In the genomic region with DNA sequence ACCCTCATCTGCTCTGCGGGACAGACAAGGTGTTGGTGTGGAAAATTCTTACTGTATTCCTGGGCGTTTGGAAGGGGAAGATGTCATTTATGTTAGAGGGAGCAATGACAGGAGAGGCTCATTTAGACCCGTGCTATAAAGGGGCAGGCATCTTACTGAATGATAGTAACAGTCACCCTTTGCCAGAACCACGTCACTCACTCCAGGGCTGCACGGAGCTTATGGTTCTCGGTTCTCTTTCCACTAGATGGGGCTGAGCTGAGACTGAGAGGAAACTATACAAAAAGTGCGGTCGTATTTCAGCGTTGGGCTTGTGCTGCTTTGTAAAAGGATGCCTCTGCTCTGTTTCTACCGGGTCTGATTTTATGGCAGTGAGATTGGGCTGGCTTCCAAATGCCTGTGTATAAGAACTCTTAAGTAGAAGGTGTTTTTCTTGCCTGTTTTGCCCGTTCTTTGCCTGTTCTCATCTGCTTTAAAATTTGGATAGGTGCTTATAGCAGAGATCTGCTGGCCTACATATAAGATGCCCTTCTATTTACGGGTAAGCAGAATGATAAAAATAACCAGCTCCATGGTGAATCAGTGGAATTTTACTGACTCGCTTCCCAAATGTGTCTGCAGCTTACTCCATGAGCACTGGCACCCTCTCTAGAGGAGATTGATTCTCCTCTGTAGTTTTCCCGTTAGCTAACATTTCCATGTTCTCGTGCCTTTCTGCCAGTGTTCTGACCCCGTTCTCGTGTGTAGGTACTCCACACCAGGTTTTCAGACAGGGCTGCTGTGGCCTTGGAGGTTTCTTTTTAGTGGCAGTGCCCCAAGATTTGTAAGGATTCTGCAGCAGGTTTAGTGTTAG, we compare ENCODE assay signal across 9 cellular contexts. TPM values are rescaled to one million over a fixed set of nuclear protein-coding genes. Genes with fewer than 3 reads are reported as not detected.
DNase-seq lines count a peak whose midpoint lies in the region; ATAC-seq, FAIRE-seq and TF ChIP-seq lines count a peak whose summit lies in the region.
"Had no signal": no experiment of that assay in that cellular context is flagged by ENCODE, and none has a peak within 500 bp of the region (broad histone marks: within the 10 kb centered on the region; RNA-seq: fewer than 3 reads in every experiment).

No MANE protein-coding gene starts in this region.

- peak overlapping the region; percentile 19 to 64 for H3K27ac ChIP-seq in kidney (ENCODE audit: low read depth in 2 of 2, low read length in 2 of 2)

- H3K4me1 Mint-ChIP-seq in activated B cell treated with CpG ODN at 0.5 μM for 24 hours: peaks cover 40% of the 10 kb centered on the region

- no peaks in the 10 kb centered on the region for H3K27me3 Mint-ChIP-seq in activated B cell treated with CpG ODN at 0.5 μM for 24 hours

- H3K4me3 ChIP-seq in bronchial epithelial cell (ENCODE audit: low read depth, low read length) (no peak overlapping the region), kidney (ENCODE audit: low read length in 2 of 2) (peak overlapping the region; percentile 10 to 12)

- peaks cover 4% of the 10 kb centered on the region for H3K36me3 ChIP-seq in bronchial epithelial cell (ENCODE audit: control insufficient read depth, insufficient read depth, low read length)
- peaks cover 2 to 30% of the 10 kb centered on the region in 2 donors for H3K36me3 ChIP-seq in kidney (ENCODE audit: control insufficient read depth in 1 of 2, insufficient read depth in 2 of 2, low read length in 2 of 2)

- intact Hi-C loops in activated B cell treated with CpG ODN at 0.5 μM for 24 hours (cut with micrococcal nuclease) (no loop called here), kidney (cut with DNase I) (no loop called here)

- H3K9me3 Mint-ChIP-seq in activated B cell treated with CpG ODN at 0.5 μM for 24 hours: no peaks in the 10 kb centered on the region

- FAIRE-seq in bronchial epithelial cell (lab: Jason Lieb, UNC) (no peak), kidney (lab: Jason Lieb, UNC) (no peak)
- FAIRE-seq: G401.6 had no signal

- POLR2A ChIA-PET in activated B cell treated with CpG ODN at 0.5 μM for 24 hours (lab: Charles Lee): no interaction called here

- H3K9ac ChIP-seq in kidney (ENCODE audit: low read length in 2 of 2): no peak overlapping the region

- H3K4me3 Mint-ChIP-seq in activated B cell treated with CpG ODN at 0.5 μM for 24 hours: no peak overlapping the region

- peaks cover 82% of the 10 kb centered on the region for H3K36me3 Mint-ChIP-seq in activated B cell treated with CpG ODN at 0.5 μM for 24 hours (ENCODE audit: low read depth)

- peaks cover 43 to 46% of the 10 kb centered on the region in 2 donors for H3K4me1 ChIP-seq in kidney (ENCODE audit: control insufficient read depth in 1 of 2, insufficient read depth in 1 of 2, low read depth in 1 of 2, low read length in 2 of 2)

- no peaks in the 10 kb centered on the region for H3K27me3 ChIP-seq in bronchial epithelial cell (ENCODE audit: control insufficient read depth, insufficient read depth, low read length)

- H3K9me3 ChIP-seq in kidney (ENCODE audit: control insufficient read depth in 1 of 2, low read length in 2 of 2): no peaks in the 10 kb centered on the region

- CTCF ChIA-PET in activated B cell treated with CpG ODN at 0.5 μM for 24 hours (lab: Charles Lee): interaction anchor here (2.7 kb wide), 1 partner anchor 205 kb away, joined by 8 read pairs; no protein-coding TSS in a partner anchor

- ATAC-seq in activated B cell treated with CpG ODN at 0.5 μM for 24 hours (ENCODE audit: low read depth) (peak; percentile 58), HG02885 (IDR thresholded peaks at IDR 0.05; ENCODE audit: poor library complexity, unreplicated experiment) (no peak)

- no peak overlapping the region for H3K27ac Mint-ChIP-seq in activated B cell treated with CpG ODN at 0.5 μM for 24 hours

- DNase-seq in activated gamma-delta T cell treated with Interleukin-2 at 50 U/mL for 16 hours: peak; percentile 34
- DNase-seq in activated gamma-delta T cell (lab: John Stamatoyannopoulos, UW): no peak
- DNase-seq in activated B cell treated with CpG ODN at 0.5 μM for 24 hours: no peak
- DNase-seq in bronchial epithelial cell (ENCODE audit: low read depth): peak; percentile 63
- no peak for DNase-seq in kidney
- DNase-seq in stimulated activated CD4-positive, alpha-beta T cell treated with anti-CD3 and anti-CD28 coated beads, Interleukin-15, amount 100 ng/mL, for 48 hours (ENCODE audit: low read depth in 2 of 2): peak; percentile 60 to 71
- DNase-seq in NCI-H1930 (lab: John Stamatoyannopoulos, UW): no peak

- TF ChIP-seq CTCF in activated B cell treated with CpG ODN at 0.5 μM for 24 hours (IDR thresholded peaks at IDR 0.05) (no peak), bronchial epithelial cell (IDR thresholded peaks at IDR 0.05; ENCODE audit: insufficient read depth, low read length, severe bottlenecking) (peak; percentile 44), kidney (IDR thresholded peaks at IDR 0.05; ENCODE audit: borderline replicate concordance, extremely low read depth, insufficient read depth) (no peak)

RNA-seq across cellular contexts. Expression of gene MRPS6, which starts 55.9 kb away (rescaled TPM):
- 40.2 and 40.5 TPM in 2 replicates for total RNA-seq in activated B cell treated with CpG ODN at 0.5 μM for 24 hours
- 12.0 and 14.2 TPM in 2 replicates for total RNA-seq in bronchial epithelial cell
- 52.3 TPM for total RNA-seq in kidney
- polyA plus RNA-seq in kidney (ENCODE audit: insufficient read depth, low read depth, low replicate concordance): 270 TPM

RNA-seq across cellular contexts. Expression of gene SLC5A3, which starts 55.9 kb away (rescaled TPM):
- 7.7 and 9.0 TPM in 2 replicates for total RNA-seq in activated B cell treated with CpG ODN at 0.5 μM for 24 hours
- 24.1 and 34.0 TPM in 2 replicates for total RNA-seq in bronchial epithelial cell
- total RNA-seq in kidney: 26.0 TPM
- 12.4 TPM for polyA plus RNA-seq in kidney (ENCODE audit: insufficient read depth, low read depth, low replicate concordance)

Comparison
In these comparisons a context has a peak if more than half of its experiments do, and no peak if none do; other contexts are left out.
1. DNase-seq: peak in activated gamma-delta T cell treated with Interleukin-2 at 50 U/mL for 16 hours (single experiment), bronchial epithelial cell (single experiment) and stimulated activated CD4-positive, alpha-beta T cell treated with anti-CD3 and anti-CD28 coated beads, Interleukin-15, amount 100 ng/mL, for 48 hours (2 of 2); none in activated gamma-delta T cell (single experiment), activated B cell treated with CpG ODN at 0.5 μM for 24 hours (single experiment), kidney (single experiment) and NCI-H1930 (0 of 2).